1 cellular context compared by ENCODE assay signal in the genomic region with DNA sequence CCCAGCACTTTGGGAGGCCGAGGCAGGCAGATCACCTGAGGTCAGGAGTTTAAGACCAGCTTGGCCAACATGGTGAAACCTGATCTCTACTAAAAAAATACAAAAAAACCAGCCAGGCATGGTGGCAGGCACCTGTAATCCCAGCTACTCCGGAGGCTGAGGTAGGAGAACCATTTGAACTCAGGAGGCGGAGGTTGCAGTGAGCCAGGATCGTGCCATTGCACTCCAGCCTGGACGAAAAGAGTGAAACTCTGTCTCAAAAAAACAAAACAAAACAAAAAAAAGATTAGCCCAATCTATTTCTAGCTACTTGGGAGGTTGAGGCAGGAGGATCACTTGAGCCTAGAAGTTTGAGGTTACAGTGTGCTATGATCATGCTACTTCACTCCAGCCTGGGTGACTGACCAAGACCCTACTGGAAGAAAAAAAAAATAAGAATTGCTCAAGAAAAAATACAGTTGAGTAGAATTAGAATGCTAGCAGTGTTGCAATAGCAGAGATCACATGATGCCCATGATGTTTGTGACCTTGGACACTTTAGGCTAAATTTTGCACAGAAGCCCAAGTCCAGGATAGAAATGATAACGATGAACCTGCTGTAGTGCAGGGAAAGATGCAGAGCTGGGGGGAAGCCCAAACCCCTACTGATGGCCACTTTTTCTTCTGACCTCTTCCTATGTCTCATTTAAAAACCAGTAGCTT.
A peak's percentile ranks its signal among the peaks of the same experiment; 100 is the strongest.
TF ChIP-seq lines count a peak whose summit lies in the region.

No MANE protein-coding gene starts in this region.

TF ChIP-seq in HepG2, 621 proteins besides CTCF, POLR2A, EP300 and RAD21 (continued from another document and continues in another):
- TF ChIP-seq, protein P1, sequence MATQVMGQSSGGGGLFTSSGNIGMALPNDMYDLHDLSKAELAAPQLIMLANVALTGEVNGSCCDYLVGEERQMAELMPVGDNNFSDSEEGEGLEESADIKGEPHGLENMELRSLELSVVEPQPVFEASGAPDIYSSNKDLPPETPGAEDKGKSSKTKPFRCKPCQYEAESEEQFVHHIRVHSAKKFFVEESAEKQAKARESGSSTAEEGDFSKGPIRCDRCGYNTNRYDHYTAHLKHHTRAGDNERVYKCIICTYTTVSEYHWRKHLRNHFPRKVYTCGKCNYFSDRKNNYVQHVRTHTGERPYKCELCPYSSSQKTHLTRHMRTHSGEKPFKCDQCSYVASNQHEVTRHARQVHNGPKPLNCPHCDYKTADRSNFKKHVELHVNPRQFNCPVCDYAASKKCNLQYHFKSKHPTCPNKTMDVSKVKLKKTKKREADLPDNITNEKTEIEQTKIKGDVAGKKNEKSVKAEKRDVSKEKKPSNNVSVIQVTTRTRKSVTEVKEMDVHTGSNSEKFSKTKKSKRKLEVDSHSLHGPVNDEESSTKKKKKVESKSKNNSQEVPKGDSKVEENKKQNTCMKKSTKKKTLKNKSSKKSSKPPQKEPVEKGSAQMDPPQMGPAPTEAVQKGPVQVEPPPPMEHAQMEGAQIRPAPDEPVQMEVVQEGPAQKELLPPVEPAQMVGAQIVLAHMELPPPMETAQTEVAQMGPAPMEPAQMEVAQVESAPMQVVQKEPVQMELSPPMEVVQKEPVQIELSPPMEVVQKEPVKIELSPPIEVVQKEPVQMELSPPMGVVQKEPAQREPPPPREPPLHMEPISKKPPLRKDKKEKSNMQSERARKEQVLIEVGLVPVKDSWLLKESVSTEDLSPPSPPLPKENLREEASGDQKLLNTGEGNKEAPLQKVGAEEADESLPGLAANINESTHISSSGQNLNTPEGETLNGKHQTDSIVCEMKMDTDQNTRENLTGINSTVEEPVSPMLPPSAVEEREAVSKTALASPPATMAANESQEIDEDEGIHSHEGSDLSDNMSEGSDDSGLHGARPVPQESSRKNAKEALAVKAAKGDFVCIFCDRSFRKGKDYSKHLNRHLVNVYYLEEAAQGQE (IDR thresholded peaks at IDR 0.05; ENCODE audit: borderline replicate concordance in 1 of 2, low read depth in 1 of 2, low read length in 2 of 2) = no peak
- TF ChIP-seq, protein P2, sequence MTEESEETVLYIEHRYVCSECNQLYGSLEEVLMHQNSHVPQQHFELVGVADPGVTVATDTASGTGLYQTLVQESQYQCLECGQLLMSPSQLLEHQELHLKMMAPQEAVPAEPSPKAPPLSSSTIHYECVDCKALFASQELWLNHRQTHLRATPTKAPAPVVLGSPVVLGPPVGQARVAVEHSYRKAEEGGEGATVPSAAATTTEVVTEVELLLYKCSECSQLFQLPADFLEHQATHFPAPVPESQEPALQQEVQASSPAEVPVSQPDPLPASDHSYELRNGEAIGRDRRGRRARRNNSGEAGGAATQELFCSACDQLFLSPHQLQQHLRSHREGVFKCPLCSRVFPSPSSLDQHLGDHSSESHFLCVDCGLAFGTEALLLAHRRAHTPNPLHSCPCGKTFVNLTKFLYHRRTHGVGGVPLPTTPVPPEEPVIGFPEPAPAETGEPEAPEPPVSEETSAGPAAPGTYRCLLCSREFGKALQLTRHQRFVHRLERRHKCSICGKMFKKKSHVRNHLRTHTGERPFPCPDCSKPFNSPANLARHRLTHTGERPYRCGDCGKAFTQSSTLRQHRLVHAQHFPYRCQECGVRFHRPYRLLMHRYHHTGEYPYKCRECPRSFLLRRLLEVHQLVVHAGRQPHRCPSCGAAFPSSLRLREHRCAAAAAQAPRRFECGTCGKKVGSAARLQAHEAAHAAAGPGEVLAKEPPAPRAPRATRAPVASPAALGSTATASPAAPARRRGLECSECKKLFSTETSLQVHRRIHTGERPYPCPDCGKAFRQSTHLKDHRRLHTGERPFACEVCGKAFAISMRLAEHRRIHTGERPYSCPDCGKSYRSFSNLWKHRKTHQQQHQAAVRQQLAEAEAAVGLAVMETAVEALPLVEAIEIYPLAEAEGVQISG (CRISPR knock-in tag; IDR thresholded peaks at IDR 0.05) = no peak
- TF ChIP-seq, protein P3, sequence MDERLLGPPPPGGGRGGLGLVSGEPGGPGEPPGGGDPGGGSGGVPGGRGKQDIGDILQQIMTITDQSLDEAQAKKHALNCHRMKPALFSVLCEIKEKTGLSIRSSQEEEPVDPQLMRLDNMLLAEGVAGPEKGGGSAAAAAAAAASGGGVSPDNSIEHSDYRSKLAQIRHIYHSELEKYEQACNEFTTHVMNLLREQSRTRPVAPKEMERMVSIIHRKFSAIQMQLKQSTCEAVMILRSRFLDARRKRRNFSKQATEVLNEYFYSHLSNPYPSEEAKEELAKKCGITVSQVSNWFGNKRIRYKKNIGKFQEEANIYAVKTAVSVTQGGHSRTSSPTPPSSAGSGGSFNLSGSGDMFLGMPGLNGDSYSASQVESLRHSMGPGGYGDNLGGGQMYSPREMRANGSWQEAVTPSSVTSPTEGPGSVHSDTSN (CRISPR knock-in tag; IDR thresholded peaks at IDR 0.05) = no peak
- TF ChIP-seq, protein P4, sequence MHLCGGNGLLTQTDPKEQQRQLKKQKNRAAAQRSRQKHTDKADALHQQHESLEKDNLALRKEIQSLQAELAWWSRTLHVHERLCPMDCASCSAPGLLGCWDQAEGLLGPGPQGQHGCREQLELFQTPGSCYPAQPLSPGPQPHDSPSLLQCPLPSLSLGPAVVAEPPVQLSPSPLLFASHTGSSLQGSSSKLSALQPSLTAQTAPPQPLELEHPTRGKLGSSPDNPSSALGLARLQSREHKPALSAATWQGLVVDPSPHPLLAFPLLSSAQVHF (CRISPR knock-in tag; IDR thresholded peaks at IDR 0.05) = no peak
- TF ChIP-seq U2AF1 (optimal IDR thresholded peaks at IDR 0.05; ENCODE audit: low read depth, low read length) = no peak
- TF ChIP-seq YY1 (IDR thresholded peaks at IDR 0.05; ENCODE audit: insufficient read depth, insufficient replicate concordance, low read depth, low read length) = no peak
- TF ChIP-seq SYNCRIP (IDR thresholded peaks at IDR 0.05; ENCODE audit: insufficient read depth, low read depth, low read length) = no peak
- TF ChIP-seq, protein P5, sequence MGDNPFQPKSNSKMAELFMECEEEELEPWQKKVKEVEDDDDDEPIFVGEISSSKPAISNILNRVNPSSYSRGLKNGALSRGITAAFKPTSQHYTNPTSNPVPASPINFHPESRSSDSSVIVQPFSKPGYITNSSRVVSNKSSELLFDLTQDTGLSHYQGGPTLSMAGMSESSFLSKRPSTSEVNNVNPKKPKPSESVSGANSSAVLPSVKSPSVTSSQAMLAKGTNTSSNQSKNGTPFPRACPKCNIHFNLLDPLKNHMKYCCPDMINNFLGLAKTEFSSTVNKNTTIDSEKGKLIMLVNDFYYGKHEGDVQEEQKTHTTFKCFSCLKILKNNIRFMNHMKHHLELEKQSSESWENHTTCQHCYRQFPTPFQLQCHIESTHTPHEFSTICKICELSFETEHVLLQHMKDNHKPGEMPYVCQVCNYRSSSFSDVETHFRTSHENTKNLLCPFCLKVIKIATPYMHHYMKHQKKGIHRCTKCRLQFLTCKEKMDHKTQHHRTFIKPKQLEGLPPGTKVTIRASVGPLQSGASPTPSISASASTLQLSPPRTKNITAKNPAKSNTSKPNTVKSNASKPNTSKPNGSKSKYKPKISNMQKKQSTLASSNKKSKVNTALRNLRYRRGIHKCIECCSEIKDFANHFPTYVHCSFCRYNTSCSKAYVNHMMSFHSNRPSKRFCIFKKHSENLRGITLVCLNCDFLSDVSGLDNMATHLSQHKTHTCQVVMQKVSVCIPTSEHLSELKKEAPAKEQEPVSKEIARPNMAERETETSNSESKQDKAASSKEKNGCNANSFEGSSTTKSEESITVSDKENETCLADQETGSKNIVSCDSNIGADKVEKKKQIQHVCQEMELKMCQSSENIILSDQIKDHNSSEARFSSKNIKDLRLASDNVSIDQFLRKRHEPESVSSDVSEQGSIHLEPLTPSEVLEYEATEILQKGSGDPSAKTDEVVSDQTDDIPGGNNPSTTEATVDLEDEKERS (CRISPR knock-in tag; IDR thresholded peaks at IDR 0.05) = no peak
- TF ChIP-seq NFYB (CRISPR knock-in tag; IDR thresholded peaks at IDR 0.05) = no peak
- TF ChIP-seq CCAR2 (optimal IDR thresholded peaks at IDR 0.05; ENCODE audit: low read depth, low read length) = no peak
- no peak for TF ChIP-seq ADNP (CRISPR knock-in tag; IDR thresholded peaks at IDR 0.05)
- TF ChIP-seq ZFP1 (CRISPR knock-in tag; IDR thresholded peaks at IDR 0.05) = no peak
- no peak for TF ChIP-seq MXD4 (CRISPR knock-in tag; IDR thresholded peaks at IDR 0.05)
- TF ChIP-seq ZNF44 (CRISPR knock-in tag; IDR thresholded peaks at IDR 0.05) = no peak
- no peak for TF ChIP-seq PCBP1 (IDR thresholded peaks at IDR 0.05; ENCODE audit: borderline replicate concordance, low read depth, low read length)
- no peak for TF ChIP-seq SKI (IDR thresholded peaks at IDR 0.05; ENCODE audit: partially characterized antibody)
- no peak for TF ChIP-seq ZFYVE20 (CRISPR knock-in tag; IDR thresholded peaks at IDR 0.05; ENCODE audit: borderline replicate concordance, low read depth)
- TF ChIP-seq FOXO1 (CRISPR knock-in tag; IDR thresholded peaks at IDR 0.05) = 0 out of 2 replicates have a peak, but pooled peaks have one; percentile 17
- no peak for TF ChIP-seq U2AF2 (IDR thresholded peaks at IDR 0.05; ENCODE audit: low read depth, low read length)
- TF ChIP-seq, protein P6, sequence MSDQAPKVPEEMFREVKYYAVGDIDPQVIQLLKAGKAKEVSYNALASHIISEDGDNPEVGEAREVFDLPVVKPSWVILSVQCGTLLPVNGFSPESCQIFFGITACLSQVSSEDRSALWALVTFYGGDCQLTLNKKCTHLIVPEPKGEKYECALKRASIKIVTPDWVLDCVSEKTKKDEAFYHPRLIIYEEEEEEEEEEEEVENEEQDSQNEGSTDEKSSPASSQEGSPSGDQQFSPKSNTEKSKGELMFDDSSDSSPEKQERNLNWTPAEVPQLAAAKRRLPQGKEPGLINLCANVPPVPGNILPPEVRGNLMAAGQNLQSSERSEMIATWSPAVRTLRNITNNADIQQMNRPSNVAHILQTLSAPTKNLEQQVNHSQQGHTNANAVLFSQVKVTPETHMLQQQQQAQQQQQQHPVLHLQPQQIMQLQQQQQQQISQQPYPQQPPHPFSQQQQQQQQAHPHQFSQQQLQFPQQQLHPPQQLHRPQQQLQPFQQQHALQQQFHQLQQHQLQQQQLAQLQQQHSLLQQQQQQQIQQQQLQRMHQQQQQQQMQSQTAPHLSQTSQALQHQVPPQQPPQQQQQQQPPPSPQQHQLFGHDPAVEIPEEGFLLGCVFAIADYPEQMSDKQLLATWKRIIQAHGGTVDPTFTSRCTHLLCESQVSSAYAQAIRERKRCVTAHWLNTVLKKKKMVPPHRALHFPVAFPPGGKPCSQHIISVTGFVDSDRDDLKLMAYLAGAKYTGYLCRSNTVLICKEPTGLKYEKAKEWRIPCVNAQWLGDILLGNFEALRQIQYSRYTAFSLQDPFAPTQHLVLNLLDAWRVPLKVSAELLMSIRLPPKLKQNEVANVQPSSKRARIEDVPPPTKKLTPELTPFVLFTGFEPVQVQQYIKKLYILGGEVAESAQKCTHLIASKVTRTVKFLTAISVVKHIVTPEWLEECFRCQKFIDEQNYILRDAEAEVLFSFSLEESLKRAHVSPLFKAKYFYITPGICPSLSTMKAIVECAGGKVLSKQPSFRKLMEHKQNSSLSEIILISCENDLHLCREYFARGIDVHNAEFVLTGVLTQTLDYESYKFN (CRISPR knock-in tag; conservative IDR thresholded peaks at IDR 0.05) = peak; percentile 20; the same call in 1 of the 2 replicates
- no peak for TF ChIP-seq NR2F1 (CRISPR knock-in tag; IDR thresholded peaks at IDR 0.05)
- no peak for TF ChIP-seq NR2F2 (IDR thresholded peaks at IDR 0.05; ENCODE audit: borderline replicate concordance, low read depth)
- TF ChIP-seq ZNF547 (CRISPR knock-in tag; IDR thresholded peaks at IDR 0.05) = no peak
- TF ChIP-seq ZMYM3 (CRISPR knock-in tag; IDR thresholded peaks at IDR 0.05) = no peak
- TF ChIP-seq, protein P7, sequence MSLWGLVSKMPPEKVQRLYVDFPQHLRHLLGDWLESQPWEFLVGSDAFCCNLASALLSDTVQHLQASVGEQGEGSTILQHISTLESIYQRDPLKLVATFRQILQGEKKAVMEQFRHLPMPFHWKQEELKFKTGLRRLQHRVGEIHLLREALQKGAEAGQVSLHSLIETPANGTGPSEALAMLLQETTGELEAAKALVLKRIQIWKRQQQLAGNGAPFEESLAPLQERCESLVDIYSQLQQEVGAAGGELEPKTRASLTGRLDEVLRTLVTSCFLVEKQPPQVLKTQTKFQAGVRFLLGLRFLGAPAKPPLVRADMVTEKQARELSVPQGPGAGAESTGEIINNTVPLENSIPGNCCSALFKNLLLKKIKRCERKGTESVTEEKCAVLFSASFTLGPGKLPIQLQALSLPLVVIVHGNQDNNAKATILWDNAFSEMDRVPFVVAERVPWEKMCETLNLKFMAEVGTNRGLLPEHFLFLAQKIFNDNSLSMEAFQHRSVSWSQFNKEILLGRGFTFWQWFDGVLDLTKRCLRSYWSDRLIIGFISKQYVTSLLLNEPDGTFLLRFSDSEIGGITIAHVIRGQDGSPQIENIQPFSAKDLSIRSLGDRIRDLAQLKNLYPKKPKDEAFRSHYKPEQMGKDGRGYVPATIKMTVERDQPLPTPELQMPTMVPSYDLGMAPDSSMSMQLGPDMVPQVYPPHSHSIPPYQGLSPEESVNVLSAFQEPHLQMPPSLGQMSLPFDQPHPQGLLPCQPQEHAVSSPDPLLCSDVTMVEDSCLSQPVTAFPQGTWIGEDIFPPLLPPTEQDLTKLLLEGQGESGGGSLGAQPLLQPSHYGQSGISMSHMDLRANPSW (CRISPR knock-in tag; IDR thresholded peaks at IDR 0.05; ENCODE audit: borderline replicate concordance) = no peak
- TF ChIP-seq MEIS2 (CRISPR knock-in tag; IDR thresholded peaks at IDR 0.05) = no peak
- TF ChIP-seq NFATC3 (CRISPR knock-in tag; IDR thresholded peaks at IDR 0.05) = no peak
- TF ChIP-seq, protein P8, sequence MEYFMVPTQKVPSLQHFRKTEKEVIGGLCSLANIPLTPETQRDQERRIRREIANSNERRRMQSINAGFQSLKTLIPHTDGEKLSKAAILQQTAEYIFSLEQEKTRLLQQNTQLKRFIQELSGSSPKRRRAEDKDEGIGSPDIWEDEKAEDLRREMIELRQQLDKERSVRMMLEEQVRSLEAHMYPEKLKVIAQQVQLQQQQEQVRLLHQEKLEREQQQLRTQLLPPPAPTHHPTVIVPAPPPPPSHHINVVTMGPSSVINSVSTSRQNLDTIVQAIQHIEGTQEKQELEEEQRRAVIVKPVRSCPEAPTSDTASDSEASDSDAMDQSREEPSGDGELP (IDR thresholded peaks at IDR 0.05; ENCODE audit: borderline replicate concordance, low read depth) = no peak
- no peak for TF ChIP-seq MAF1 (CRISPR knock-in tag; IDR thresholded peaks at IDR 0.05; ENCODE audit: borderline replicate concordance)
- TF ChIP-seq ZNF570 (CRISPR knock-in tag; IDR thresholded peaks at IDR 0.05; ENCODE audit: borderline replicate concordance) = no peak
- TF ChIP-seq ZNF550 (CRISPR knock-in tag; IDR thresholded peaks at IDR 0.05; ENCODE audit: borderline replicate concordance) = no peak
- no peak for TF ChIP-seq ZNF264 (CRISPR knock-in tag; IDR thresholded peaks at IDR 0.05)
- no peak for TF ChIP-seq MIER2 (CRISPR knock-in tag; IDR thresholded peaks at IDR 0.05)
- TF ChIP-seq SOX13 (IDR thresholded peaks at IDR 0.05) = no peak
- TF ChIP-seq SOX13 (CRISPR knock-in tag; conservative IDR thresholded peaks at IDR 0.05 in 1 of 2, IDR thresholded peaks at IDR 0.05 in 1 of 2) = peak in 1 of 2 experiments; percentile 53; a peak in 2 of 4 replicates
- TF ChIP-seq, protein P9, sequence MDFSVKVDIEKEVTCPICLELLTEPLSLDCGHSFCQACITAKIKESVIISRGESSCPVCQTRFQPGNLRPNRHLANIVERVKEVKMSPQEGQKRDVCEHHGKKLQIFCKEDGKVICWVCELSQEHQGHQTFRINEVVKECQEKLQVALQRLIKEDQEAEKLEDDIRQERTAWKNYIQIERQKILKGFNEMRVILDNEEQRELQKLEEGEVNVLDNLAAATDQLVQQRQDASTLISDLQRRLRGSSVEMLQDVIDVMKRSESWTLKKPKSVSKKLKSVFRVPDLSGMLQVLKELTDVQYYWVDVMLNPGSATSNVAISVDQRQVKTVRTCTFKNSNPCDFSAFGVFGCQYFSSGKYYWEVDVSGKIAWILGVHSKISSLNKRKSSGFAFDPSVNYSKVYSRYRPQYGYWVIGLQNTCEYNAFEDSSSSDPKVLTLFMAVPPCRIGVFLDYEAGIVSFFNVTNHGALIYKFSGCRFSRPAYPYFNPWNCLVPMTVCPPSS (IDR thresholded peaks at IDR 0.05) = no peak
- TF ChIP-seq NBN (conservative IDR thresholded peaks at IDR 0.05) = no peak
- peak; percentile 80 for TF ChIP-seq CEBPG (CRISPR knock-in tag; IDR thresholded peaks at IDR 0.05)
- TF ChIP-seq ZNF207 (IDR thresholded peaks at IDR 0.05; ENCODE audit: borderline replicate concordance) = no peak
